Comparison of ENCODE assay signal across 10 cellular contexts in the genomic region with DNA sequence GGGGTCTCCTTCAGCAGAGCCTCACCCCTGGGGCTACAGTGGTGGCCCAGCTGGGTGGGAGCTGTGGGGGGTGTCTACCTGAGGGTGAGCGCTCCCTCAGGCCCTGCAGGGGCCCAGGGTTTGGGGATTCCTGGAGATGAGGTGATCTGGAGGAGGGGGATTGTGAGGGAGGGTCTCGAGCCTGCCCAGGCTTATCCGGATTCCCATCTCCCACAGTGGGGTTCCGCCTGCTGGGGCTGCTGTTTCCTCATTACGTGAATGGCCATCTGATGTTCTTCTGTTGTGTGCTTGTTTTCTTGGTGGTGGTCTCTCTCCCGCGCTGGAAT. TPM values are rescaled to one million over a fixed set of nuclear protein-coding genes. Genes with fewer than 3 reads are reported as not detected.
DNase-seq lines count a peak whose midpoint lies in the region; ATAC-seq and TF ChIP-seq lines count a peak whose summit lies in the region.
"Had no signal": no experiment of that assay in that cellular context is flagged by ENCODE, and none has a peak within 500 bp of the region (broad histone marks: within the 10 kb centered on the region; RNA-seq: fewer than 3 reads in every experiment).

No MANE protein-coding gene starts in this region.

- CTCF ChIA-PET in OCI-LY7 (lab: Charles Lee; ENCODE audit: unreplicated experiment) = no interaction called here

- H3K4me3 Mint-ChIP-seq in dendritic cell treated with granulocyte-macrophage colony-stimulating factor and Interleukin-4, amounts not matched to agents 40 ng/mL and 50 ng/mL, for 4 days = no peak overlapping the region

- H4K91ac ChIP-seq in trophoblast cell (ENCODE audit: low read depth, low read length) = no peak overlapping the region

- H3K14ac ChIP-seq in trophoblast cell (ENCODE audit: low read length) = no peak overlapping the region

- no peaks in the 10 kb centered on the region for H3K27me3 ChIP-seq in BLaER1 treated with 17β-estradiol and CSF1 and Interleukin-3, amounts not matched to agents 10 nM and 100 nM
- H3K27me3 ChIP-seq in HUES6 (ENCODE audit: control insufficient read depth, insufficient read depth, low read length) = no peaks in the 10 kb centered on the region
- no peaks in the 10 kb centered on the region for H3K27me3 ChIP-seq in trophoblast cell (ENCODE audit: insufficient read depth, low read length)
- no peaks in the 10 kb centered on the region for H3K27me3 ChIP-seq in mesendoderm (ENCODE audit: insufficient read depth, low read length, poor library complexity)

- H3K27ac ChIP-seq in BLaER1 treated with 17β-estradiol and CSF1 and Interleukin-3, amounts not matched to agents 10 nM and 100 nM = peak overlapping the region in 7 of 11 experiments; percentile 17 to 82 (median 69); a peak in 12 of 22 replicates
- no peak overlapping the region for H3K27ac ChIP-seq in HUES6 (ENCODE audit: low read depth, low read length)
- no peak overlapping the region for H3K27ac ChIP-seq in trophoblast cell (ENCODE audit: low read depth, low read length)
- H3K27ac ChIP-seq in OCI-LY7 (ENCODE audit: low read depth, low read length, poor library complexity, severe bottlenecking) = no peak overlapping the region
- H3K27ac ChIP-seq in mesendoderm (ENCODE audit: low read depth, low read length) = no peak overlapping the region

- no peak overlapping the region for H3K56ac ChIP-seq in mesendoderm (ENCODE audit: low read length)

- H3K4me2 ChIP-seq in BLaER1 treated with 17β-estradiol and CSF1 and Interleukin-3, amounts not matched to agents 10 nM and 100 nM = peak overlapping the region; percentile 70 to 99 (median 97)
- H3K4me2 ChIP-seq in trophoblast cell (ENCODE audit: low read length) (no peak overlapping the region), OCI-LY7 (ENCODE audit: low read length) (no peak overlapping the region), mesendoderm (ENCODE audit: low read length) (no peak overlapping the region)

- TF ChIP-seq CTCF in OCI-LY7 (conservative IDR thresholded peaks at IDR 0.05; ENCODE audit: low read length) = no peak

- peak overlapping the region; percentile 8 to 99 (median 59); a peak in 19 of 22 replicates for H3K9ac ChIP-seq in BLaER1 treated with 17β-estradiol and CSF1 and Interleukin-3, amounts not matched to agents 10 nM and 100 nM
- H3K9ac ChIP-seq in HUES6 (ENCODE audit: low read length) (peak overlapping the region; percentile 20), trophoblast cell (ENCODE audit: low read length) (no peak overlapping the region), mesendoderm (ENCODE audit: low read length) (no peak overlapping the region)

- H3K9me3 ChIP-seq in BLaER1 treated with 17β-estradiol and CSF1 and Interleukin-3, amounts not matched to agents 10 nM and 100 nM (replicated peaks in 1 of 11) = no peaks in the 10 kb centered on the region
- H3K9me3 ChIP-seq in HUES6 (ENCODE audit: control insufficient read depth, insufficient read depth, low read depth, low read length) = no peaks in the 10 kb centered on the region
- no peaks in the 10 kb centered on the region for H3K9me3 ChIP-seq in trophoblast cell (ENCODE audit: insufficient read depth, low read depth, low read length)
- no peaks in the 10 kb centered on the region for H3K9me3 ChIP-seq in OCI-LY7 (ENCODE audit: low read length)

- H2BK120ac ChIP-seq in trophoblast cell (ENCODE audit: insufficient read depth, low read length, poor library complexity) (no peak overlapping the region), mesendoderm (ENCODE audit: low read depth, low read length) (no peak overlapping the region)

- no peaks in the 10 kb centered on the region for H3K9me3 Mint-ChIP-seq in dendritic cell treated with granulocyte-macrophage colony-stimulating factor and Interleukin-4, amounts not matched to agents 40 ng/mL and 50 ng/mL, for 4 days

- no CpG with 5 or more reads among the region's 7 CpGs for WGBS in trophoblast cell (ENCODE audit: extremely low coverage, insufficient coverage, insufficient read length)
- WGBS in mesendoderm (ENCODE audit: extremely low coverage, insufficient coverage, low lambda C conversion rate) = no CpG with 5 or more reads among the region's 7 CpGs

- H3K18ac ChIP-seq in trophoblast cell (ENCODE audit: low read length) = no peak overlapping the region
- no peak overlapping the region for H3K18ac ChIP-seq in mesendoderm (ENCODE audit: low read length)

- DNase-seq in trophoblast cell (no peak), OCI-LY7 (ENCODE audit: low spot score) (no peak), NCI-H2196 treated with DMSO at 0.1 percent for 48 hours (lab: John Stamatoyannopoulos, UW; ENCODE audit: unreplicated experiment) (no peak), mesendoderm (no peak)
- DNase-seq: kidney glomerular epithelial cell, NCI-H446 treated with DMSO at 0.1 percent for 48 hours had no signal

- H2AFZ ChIP-seq in trophoblast cell (ENCODE audit: insufficient read depth, low read length, poor library complexity) (no peak overlapping the region), OCI-LY7 (ENCODE audit: low read length) (no peak overlapping the region)

- no peak overlapping the region for H4K8ac ChIP-seq in trophoblast cell (ENCODE audit: low read depth, low read length)
- H4K8ac ChIP-seq in mesendoderm (ENCODE audit: low read depth, low read length) = no peak overlapping the region

- peaks cover 81% of the 10 kb centered on the region for H3K4me1 Mint-ChIP-seq in dendritic cell treated with granulocyte-macrophage colony-stimulating factor and Interleukin-4, amounts not matched to agents 40 ng/mL and 50 ng/mL, for 4 days (ENCODE audit: low read depth)

- H2BK5ac ChIP-seq in trophoblast cell (ENCODE audit: low read depth, low read length, poor library complexity) (no peak overlapping the region), mesendoderm (ENCODE audit: low read length) (no peak overlapping the region)

- H3K4me1 ChIP-seq in BLaER1 treated with 17β-estradiol and CSF1 and Interleukin-3, amounts not matched to agents 10 nM and 100 nM = peaks cover 85 to 88% (median 88%) of the 10 kb centered on the region in 10 experiments
- H3K4me1 ChIP-seq in HUES6 (ENCODE audit: control insufficient read depth, insufficient read depth, low read length) (peaks cover 49% of the 10 kb centered on the region), trophoblast cell (ENCODE audit: control insufficient read depth in 1 of 2, insufficient read depth in 2 of 2, low read length in 2 of 2) (peaks cover 29 to 32% of the 10 kb centered on the region in 2 experiments), OCI-LY7 (ENCODE audit: insufficient read depth, low read length, poor library complexity, severe bottlenecking) (peaks cover 23% of the 10 kb centered on the region), mesendoderm (ENCODE audit: control insufficient read depth, low read depth, low read length) (peaks cover 4% of the 10 kb centered on the region)

- peaks cover 7 to 93% (median 89%) of the 10 kb centered on the region in 11 experiments; a peak in 21 of 22 replicates for H4K20me1 ChIP-seq in BLaER1 treated with 17β-estradiol and CSF1 and Interleukin-3, amounts not matched to agents 10 nM and 100 nM
- H4K20me1 ChIP-seq in OCI-LY7 (ENCODE audit: insufficient read depth, low read length) = peaks cover 13% of the 10 kb centered on the region

- peaks cover 62% of the 10 kb centered on the region for H3K36me3 Mint-ChIP-seq in dendritic cell treated with granulocyte-macrophage colony-stimulating factor and Interleukin-4, amounts not matched to agents 40 ng/mL and 50 ng/mL, for 4 days (ENCODE audit: low read depth)

- H2BK15ac ChIP-seq in mesendoderm (replicated peaks; ENCODE audit: low read depth) = no peak overlapping the region

- ATAC-seq in HG03439 (IDR thresholded peaks at IDR 0.05; ENCODE audit: unreplicated experiment) = no peak

- H4K5ac ChIP-seq in mesendoderm (ENCODE audit: low read length) = no peak overlapping the region

- H3K23ac ChIP-seq in trophoblast cell (ENCODE audit: low read length) (no peak overlapping the region), mesendoderm (ENCODE audit: low read length) (no peak overlapping the region)

- H3K79me1 ChIP-seq in trophoblast cell (ENCODE audit: low read length) (peaks cover 8% of the 10 kb centered on the region), mesendoderm (ENCODE audit: low read length) (peaks cover 54% of the 10 kb centered on the region)

- no peaks in the 10 kb centered on the region for H3K9me2 ChIP-seq in OCI-LY7 (ENCODE audit: insufficient read depth, low read length)

- no peak overlapping the region for H4K12ac ChIP-seq in trophoblast cell (ENCODE audit: low read depth, low read length)

- BruUV-seq in OCI-LY7 (replicated peaks; lab: Mats Ljungman, UMichigan) = no TSS peak

- H2AK5ac ChIP-seq in trophoblast cell (ENCODE audit: low read length) = no peak overlapping the region
- no peak overlapping the region for H2AK5ac ChIP-seq in mesendoderm (ENCODE audit: low read length)

- no peak overlapping the region for H2BK12ac ChIP-seq in trophoblast cell (ENCODE audit: low read length)

- intact Hi-C loops in dendritic cell treated with granulocyte-macrophage colony-stimulating factor and Interleukin-4, amounts not matched to agents 40 ng/mL and 50 ng/mL, for 4 days (cut with micrococcal nuclease) = no loop called here
- intact Hi-C loops in OCI-LY7 (cut with micrococcal nuclease; ENCODE audit: unreplicated experiment) = no loop called here

- POLR2A ChIA-PET in OCI-LY7 (lab: Charles Lee) = interaction anchor here (0.6 kb wide), 1 partner anchor 40 kb away, joined by 3 read pairs; no protein-coding TSS in a partner anchor

- peaks cover 0 to 43% (median 30%) of the 10 kb centered on the region in 11 experiments; a peak in 16 of 22 replicates for H3K36me3 ChIP-seq in BLaER1 treated with 17β-estradiol and CSF1 and Interleukin-3, amounts not matched to agents 10 nM and 100 nM
- H3K36me3 ChIP-seq in HUES6 (ENCODE audit: control insufficient read depth, insufficient read depth, low read length) (peaks cover 5% of the 10 kb centered on the region; the same call in 1 of the 2 replicates), trophoblast cell (ENCODE audit: control insufficient read depth in 1 of 2, insufficient read depth in 2 of 2, low read length in 2 of 2) (peaks cover 0 to 4% of the 10 kb centered on the region in 2 experiments), OCI-LY7 (ENCODE audit: insufficient read depth, low read length) (peaks cover 41% of the 10 kb centered on the region), mesendoderm (ENCODE audit: control insufficient read depth, insufficient read depth, low read length) (no peaks in the 10 kb centered on the region)

- H3K4me3 ChIP-seq in BLaER1 treated with 17β-estradiol and CSF1 and Interleukin-3, amounts not matched to agents 10 nM and 100 nM = peak overlapping the region in 1 of 10 experiments; percentile 19; a peak in 2 of 20 replicates
- H3K4me3 ChIP-seq in HUES6 (ENCODE audit: low read depth, low read length) = no peak overlapping the region
- H3K4me3 ChIP-seq in trophoblast cell (ENCODE audit: low read depth, low read length) = no peak overlapping the region
- no peak overlapping the region for H3K4me3 ChIP-seq in OCI-LY7 (ENCODE audit: low read depth, low read length, poor library complexity, severe bottlenecking)
- no peak overlapping the region for H3K4me3 ChIP-seq in mesendoderm (ENCODE audit: low read length)

- H3K79me2 ChIP-seq in trophoblast cell (ENCODE audit: control insufficient read depth, insufficient read depth, low read length, poor library complexity) (peaks cover 40% of the 10 kb centered on the region), OCI-LY7 (ENCODE audit: insufficient read depth, low read depth, low read length) (peaks cover 83% of the 10 kb centered on the region), mesendoderm (ENCODE audit: control insufficient read depth, insufficient read depth, low read length) (peaks cover 92% of the 10 kb centered on the region)

- H3K4ac ChIP-seq in trophoblast cell (ENCODE audit: low read depth, low read length) = peak overlapping the region; percentile 35
- no peak overlapping the region for H3K4ac ChIP-seq in mesendoderm (ENCODE audit: low read depth, low read length)

- H3K27me3 Mint-ChIP-seq in dendritic cell treated with granulocyte-macrophage colony-stimulating factor and Interleukin-4, amounts not matched to agents 40 ng/mL and 50 ng/mL, for 4 days = no peaks in the 10 kb centered on the region

- peak overlapping the region; percentile 43 for H3K27ac Mint-ChIP-seq in dendritic cell treated with granulocyte-macrophage colony-stimulating factor and Interleukin-4, amounts not matched to agents 40 ng/mL and 50 ng/mL, for 4 days

RNA-seq across cellular contexts. Expression of a gene that starts 4.4 kb away (rescaled TPM):
- 12.8 and 12.9 TPM in 2 replicates for polyA plus RNA-seq in trophoblast cell (2013)
- total RNA-seq in OCI-LY7 (2014; rRNA removed; shearing (Covaris generic)) = 35.5 and 48.6 TPM in 2 replicates
- total RNA-seq in OCI-LY7 (2022) = 24.7 and 27.7 TPM in 2 replicates
- polyA plus RNA-seq in mesendoderm (2013, experiment 1 of 2) = 10.0 TPM
- polyA plus RNA-seq in mesendoderm (2013, experiment 2 of 2) = 10.7 TPM

RNA-seq across cellular contexts. Expression of a gene that starts 18.4 kb away (rescaled TPM):
- 18.4 and 19.0 TPM in 2 replicates for polyA plus RNA-seq in trophoblast cell (2013)
- total RNA-seq in OCI-LY7 (2014; rRNA removed; shearing (Covaris generic)) = 45.2 and 60.0 TPM in 2 replicates
- total RNA-seq in OCI-LY7 (2022) = 38.8 and 46.3 TPM in 2 replicates
- 31.9 TPM for polyA plus RNA-seq in mesendoderm (2013, experiment 1 of 2)
- 35.0 TPM for polyA plus RNA-seq in mesendoderm (2013, experiment 2 of 2)

RNA-seq across cellular contexts. Expression of a gene that starts 21.1 kb away (rescaled TPM):
- polyA plus RNA-seq in trophoblast cell (2013) = 0.62 and 0.67 TPM in 2 replicates
- 10.6 and 13.5 TPM in 2 replicates for total RNA-seq in OCI-LY7 (2014; rRNA removed; shearing (Covaris generic))
- total RNA-seq in OCI-LY7 (2022) = 31.4 and 31.6 TPM in 2 replicates
- polyA plus RNA-seq in mesendoderm (2013, experiment 1 of 2) = 5.4 TPM
- polyA plus RNA-seq in mesendoderm (2013, experiment 2 of 2) = 5.6 TPM

RNA-seq across cellular contexts. Expression of a gene that starts 58.6 kb away (rescaled TPM):
- polyA plus RNA-seq in trophoblast cell (2013) = 30.4 TPM in 2 replicates
- total RNA-seq in OCI-LY7 (2014; rRNA removed; shearing (Covaris generic)) = 142 and 152 TPM in 2 replicates
- total RNA-seq in OCI-LY7 (2022) = 166 and 181 TPM in 2 replicates
- 29.1 TPM for polyA plus RNA-seq in mesendoderm (2013, experiment 1 of 2)
- 31.1 TPM for polyA plus RNA-seq in mesendoderm (2013, experiment 2 of 2)

Comparison
In these comparisons a context has a peak if more than half of its experiments do, and no peak if none do; other contexts are left out.
1. H3K27ac ChIP-seq: peak in BLaER1 treated with 17β-estradiol and CSF1 and Interleukin-3, amounts not matched to agents 10 nM and 100 nM (7 of 11); none in HUES6 (single experiment), trophoblast cell (single experiment), OCI-LY7 (single experiment) and mesendoderm (single experiment).
2. H3K4me2 ChIP-seq: peak in BLaER1 treated with 17β-estradiol and CSF1 and Interleukin-3, amounts not matched to agents 10 nM and 100 nM (11 of 11); none in trophoblast cell (single experiment), OCI-LY7 (single experiment) and mesendoderm (single experiment).
3. H3K9ac ChIP-seq: peak in BLaER1 treated with 17β-estradiol and CSF1 and Interleukin-3, amounts not matched to agents 10 nM and 100 nM (11 of 11) and HUES6 (single experiment); none in trophoblast cell (single experiment) and mesendoderm (single experiment).